In the genomic region with DNA sequence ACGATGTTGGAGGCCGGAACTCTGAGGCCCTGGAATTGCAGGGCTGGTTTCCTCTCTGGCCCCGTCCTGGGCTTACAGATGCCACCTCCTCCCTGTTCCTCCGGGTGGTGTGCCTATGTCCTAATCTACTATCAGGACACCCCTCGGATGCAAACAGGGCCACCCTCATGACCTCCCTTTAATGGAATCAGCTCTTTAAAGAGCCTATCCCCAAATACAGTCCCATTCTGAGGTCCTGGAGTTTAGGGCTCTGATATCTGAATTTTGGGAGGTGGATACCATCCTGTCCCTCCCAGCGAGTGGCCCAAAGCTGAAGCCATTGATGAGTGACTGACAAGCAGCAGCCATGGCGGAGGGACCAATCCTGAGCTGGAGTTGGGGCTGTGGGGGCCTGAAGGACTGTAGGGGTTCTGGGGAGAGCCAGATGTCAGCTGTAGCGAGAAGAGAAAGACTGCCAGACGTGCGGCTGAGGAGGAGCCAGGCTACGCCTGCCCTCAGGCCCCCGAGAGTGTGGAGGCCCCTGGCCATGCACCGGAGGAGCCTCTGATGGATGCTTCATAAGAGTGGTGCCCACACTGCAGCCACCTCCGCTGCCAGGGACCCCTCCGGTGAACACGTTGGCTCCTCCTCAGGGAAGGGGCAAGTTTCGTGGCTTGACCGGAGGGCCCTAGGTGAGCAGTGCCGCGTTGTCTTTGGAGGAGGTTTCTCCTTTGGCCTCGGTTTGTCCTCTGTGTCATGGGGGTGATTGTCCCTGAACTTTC, we compare ENCODE assay signal across 18 cellular contexts.
"Had no signal": no experiment of that assay in that cellular context is flagged by ENCODE, and none has a peak within 500 bp of the region (broad histone marks: within the 10 kb centered on the region; RNA-seq: fewer than 3 reads in every experiment).

No MANE protein-coding gene starts in this region.

- DNase-seq: activated CD4-positive, alpha-beta T cell treated with anti-CD3 and anti-CD28 coated beads for 4 hours; activated CD8-positive, alpha-beta T cell treated with anti-CD3 and anti-CD28 coated beads for 36 hours; hippocampal formation; occipital lobe; stimulated activated CD4-positive, alpha-beta T cell treated with anti-CD3 and anti-CD28 coated beads, Interleukin-12 subunit alpha, Interleukin-12 subunit beta, amount 100 ng/mL, for 4 hours; stimulated activated CD4-positive, alpha-beta T cell treated with anti-CD3 and anti-CD28 coated beads, Interleukin-2, amount 100 ng/mL, for 48 hours; SW 1271 had no signal

- H3K27me3 ChIP-seq: body of pancreas, uterus had no signal

- H3K4me1 ChIP-seq: uterus had no signal

- H3K27ac ChIP-seq: body of pancreas, thoracic aorta, uterus, VCaP had no signal

- H3K4me3 Mint-ChIP-seq: activated CD8-positive, alpha-beta T cell treated with anti-CD3 and anti-CD28 coated beads for 36 hours; activated naive CD4-positive, alpha-beta T cell treated with anti-CD3 and anti-CD28 coated beads, Interleukin-2, amount 50 U/mL, for 24 hours; activated T-helper 17 cell treated with anti-CD3 and anti-CD28 coated beads, Interleukin-2, amount 50 U/mL, for 72 hours; central memory CD8-positive, alpha-beta T cell; dendritic cell treated with granulocyte-macrophage colony-stimulating factor and Interleukin-4, amounts not matched to agents 40 ng/mL and 50 ng/mL, for 4 days; naive thymus-derived CD4-positive, alpha-beta T cell; stimulated activated naive CD8-positive, alpha-beta T cell treated with anti-CD3 and anti-CD28 coated beads, Interleukin-15, Interleukin-2, amounts not matched to agents 100 ng/mL and 50 ng/mL, for 24 hours had no signal

- H3K4me3 ChIP-seq: body of pancreas, lung, thoracic aorta, uterus had no signal

- H3K27ac Mint-ChIP-seq: activated CD8-positive, alpha-beta T cell treated with anti-CD3 and anti-CD28 coated beads for 36 hours; activated naive CD4-positive, alpha-beta T cell treated with anti-CD3 and anti-CD28 coated beads, Interleukin-2, amount 50 U/mL, for 24 hours; activated T-helper 17 cell treated with anti-CD3 and anti-CD28 coated beads, Interleukin-2, amount 50 U/mL, for 72 hours; dendritic cell treated with granulocyte-macrophage colony-stimulating factor and Interleukin-4, amounts not matched to agents 40 ng/mL and 50 ng/mL, for 4 days; naive thymus-derived CD4-positive, alpha-beta T cell; stimulated activated naive CD8-positive, alpha-beta T cell treated with anti-CD3 and anti-CD28 coated beads, Interleukin-15, Interleukin-2, amounts not matched to agents 100 ng/mL and 50 ng/mL, for 24 hours had no signal

- H3K9me3 ChIP-seq: uterus had no signal

- H3K4me1 Mint-ChIP-seq: activated naive CD4-positive, alpha-beta T cell treated with anti-CD3 and anti-CD28 coated beads, Interleukin-2, amount 50 U/mL, for 24 hours; activated T-helper 17 cell treated with anti-CD3 and anti-CD28 coated beads, Interleukin-2, amount 50 U/mL, for 72 hours; central memory CD8-positive, alpha-beta T cell had no signal

- H3K36me3 ChIP-seq: thoracic aorta, uterus had no signal

- H3K9me3 Mint-ChIP-seq: activated naive CD4-positive, alpha-beta T cell treated with anti-CD3 and anti-CD28 coated beads, Interleukin-2, amount 50 U/mL, for 24 hours had no signal

- ATAC-seq: activated CD8-positive, alpha-beta T cell treated with anti-CD3 and anti-CD28 coated beads for 36 hours; activated T-helper 17 cell treated with anti-CD3 and anti-CD28 coated beads, Interleukin-2, amount 50 U/mL, for 72 hours; body of pancreas; naive thymus-derived CD4-positive, alpha-beta T cell had no signal
